Comparison of ENCODE assay signal across 24 cellular contexts in the genomic region with DNA sequence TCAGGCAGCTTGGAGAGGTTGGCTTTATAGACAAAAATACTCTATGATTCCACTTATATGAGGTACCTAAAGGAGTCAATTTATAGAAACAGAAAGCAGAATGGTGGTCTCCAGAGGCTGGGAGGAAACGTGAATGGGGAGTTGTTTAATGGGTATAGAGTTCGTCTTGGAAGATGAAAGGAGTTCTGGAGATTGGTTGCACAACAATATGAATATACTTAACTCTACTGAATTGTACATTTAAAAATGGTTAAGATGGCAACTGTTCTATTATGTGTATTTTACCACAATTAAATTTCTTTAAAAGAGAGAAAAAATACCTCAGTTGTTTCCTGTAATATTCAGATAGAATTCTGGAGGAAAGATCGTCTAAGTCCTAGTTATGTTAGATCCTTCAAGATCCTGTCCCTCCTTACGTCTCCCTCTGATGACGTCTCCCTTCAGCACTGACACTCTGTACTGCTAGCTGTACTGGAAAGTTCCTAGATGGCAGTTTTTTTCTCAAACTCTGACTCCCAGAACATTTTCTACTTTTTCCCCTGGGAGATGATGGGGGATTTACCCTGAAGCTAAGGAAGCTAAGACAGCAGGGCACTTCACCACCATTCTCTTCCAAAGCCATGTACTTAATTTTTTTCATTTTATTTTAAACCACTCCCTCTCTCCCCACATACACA. TPM values are rescaled to one million over a fixed set of nuclear protein-coding genes. Genes with fewer than 3 reads are reported as not detected.
DNase-seq lines count a peak whose midpoint lies in the region; ATAC-seq and TF ChIP-seq lines count a peak whose summit lies in the region.
"Had no signal": no experiment of that assay in that cellular context is flagged by ENCODE, and none has a peak within 500 bp of the region (broad histone marks: within the 10 kb centered on the region; RNA-seq: fewer than 3 reads in every experiment).

No MANE protein-coding gene starts in this region.

- H3K27me3 Mint-ChIP-seq in immature natural killer cell (ENCODE audit: low read depth in 3 of 3): peaks cover 0 to 11% (median 6%) of the 10 kb centered on the region in 3 donors
- peaks cover 4% of the 10 kb centered on the region for H3K27me3 Mint-ChIP-seq in endothelial cell (ENCODE audit: unreplicated experiment)

- no peak overlapping the region for H3K18ac ChIP-seq in trophoblast cell (ENCODE audit: low read length)

- H3K23ac ChIP-seq in trophoblast cell (ENCODE audit: low read length): no peak overlapping the region

- H3K9me3 Mint-ChIP-seq in immature natural killer cell: peaks cover 0 to 1% (median 0%) of the 10 kb centered on the region in 6 donors
- no peaks in the 10 kb centered on the region for H3K9me3 Mint-ChIP-seq in endothelial cell (ENCODE audit: unreplicated experiment)
- H3K9me3 Mint-ChIP-seq: activated CD4-positive, alpha-beta memory T cell treated with anti-CD3 and anti-CD28 coated beads for 36 hours; activated naive CD8-positive, alpha-beta T cell treated with anti-CD3 and anti-CD28 coated beads, Interleukin-2, amount 10 ng/mL, durations not matched to agents 7 days and 5 days; endodermal cell had no signal

- H3K27ac ChIP-seq in coronary artery: peak overlapping the region; percentile 34 to 82
- no peak overlapping the region for H3K27ac ChIP-seq in trophoblast cell (ENCODE audit: low read depth, low read length)
- H3K27ac ChIP-seq: KMS-11, left lung, suprapubic skin had no signal

- H3K27ac Mint-ChIP-seq in immature natural killer cell: no peak overlapping the region
- no peak overlapping the region for H3K27ac Mint-ChIP-seq in endothelial cell (ENCODE audit: unreplicated experiment)
- H3K27ac Mint-ChIP-seq: activated CD4-positive, alpha-beta memory T cell treated with anti-CD3 and anti-CD28 coated beads for 36 hours; activated naive CD8-positive, alpha-beta T cell treated with anti-CD3 and anti-CD28 coated beads, Interleukin-2, amount 10 ng/mL, durations not matched to agents 7 days and 5 days; endodermal cell had no signal

- H3K14ac ChIP-seq in trophoblast cell (ENCODE audit: low read length): no peak overlapping the region

- H2BK5ac ChIP-seq in trophoblast cell (ENCODE audit: low read depth, low read length, poor library complexity): no peak overlapping the region

- H3K9me3 ChIP-seq in trophoblast cell (ENCODE audit: insufficient read depth, low read depth, low read length): no peaks in the 10 kb centered on the region
- H3K9me3 ChIP-seq: gastrocnemius medialis, left lung, Peyer's patch, suprapubic skin had no signal

- WGBS in trophoblast cell (ENCODE audit: extremely low coverage, insufficient coverage, insufficient read length): no CpG with 5 or more reads among the region's 5 CpGs

- no peaks in the 10 kb centered on the region for H3K4me1 Mint-ChIP-seq in immature natural killer cell
- peaks cover 11% of the 10 kb centered on the region for H3K4me1 Mint-ChIP-seq in endothelial cell (ENCODE audit: unreplicated experiment)
- H3K4me1 Mint-ChIP-seq: activated naive CD8-positive, alpha-beta T cell treated with anti-CD3 and anti-CD28 coated beads, Interleukin-2, amount 10 ng/mL, durations not matched to agents 7 days and 5 days had no signal

- H3K36me3 Mint-ChIP-seq in immature natural killer cell (no peaks in the 10 kb centered on the region), endothelial cell (ENCODE audit: low read depth, unreplicated experiment) (no peaks in the 10 kb centered on the region)
- H3K36me3 Mint-ChIP-seq: activated CD4-positive, alpha-beta memory T cell treated with anti-CD3 and anti-CD28 coated beads for 36 hours; activated naive CD8-positive, alpha-beta T cell treated with anti-CD3 and anti-CD28 coated beads, Interleukin-2, amount 10 ng/mL, durations not matched to agents 7 days and 5 days had no signal

- H3K4me3 Mint-ChIP-seq in immature natural killer cell: no peak overlapping the region
- H3K4me3 Mint-ChIP-seq in endothelial cell (ENCODE audit: unreplicated experiment): no peak overlapping the region
- H3K4me3 Mint-ChIP-seq: activated CD4-positive, alpha-beta memory T cell treated with anti-CD3 and anti-CD28 coated beads for 36 hours; activated naive CD8-positive, alpha-beta T cell treated with anti-CD3 and anti-CD28 coated beads, Interleukin-2, amount 10 ng/mL, durations not matched to agents 7 days and 5 days; endodermal cell had no signal

- H3K4me1 ChIP-seq in trophoblast cell (ENCODE audit: control insufficient read depth in 1 of 2, insufficient read depth in 2 of 2, low read length in 2 of 2): peaks cover 0 to 5% of the 10 kb centered on the region in 2 experiments
- H3K4me1 ChIP-seq: gastrocnemius medialis, Peyer's patch had no signal

- no peak overlapping the region for H3K4me2 ChIP-seq in trophoblast cell (ENCODE audit: low read length)
- H3K4me2 ChIP-seq: KMS-11 had no signal

- no peak overlapping the region for H4K12ac ChIP-seq in trophoblast cell (ENCODE audit: low read depth, low read length)

- no peaks in the 10 kb centered on the region for H3K79me1 ChIP-seq in trophoblast cell (ENCODE audit: low read length)

- H4K91ac ChIP-seq in trophoblast cell (ENCODE audit: low read depth, low read length): no peak overlapping the region

- ATAC-seq in left ventricle myocardium superior (peak; percentile 32), Right ventricle myocardium superior (ENCODE audit: poor library complexity) (no peak), GM19023 (IDR thresholded peaks at IDR 0.05; ENCODE audit: unreplicated experiment) (no peak)
- ATAC-seq: left lung, sciatic nerve had no signal

- H4K8ac ChIP-seq in trophoblast cell (ENCODE audit: low read depth, low read length): no peak overlapping the region

- H2AK5ac ChIP-seq in trophoblast cell (ENCODE audit: low read length): no peak overlapping the region

- DNase-seq in left ventricle myocardium superior: no peak
- no peak for DNase-seq in Right ventricle myocardium superior
- DNase-seq in coronary artery (ENCODE audit: low spot score): no peak
- DNase-seq in trophoblast cell: peak; percentile 73 to 83
- DNase-seq in cortex of kidney (lab: John Stamatoyannopoulos, UW): no peak
- DNase-seq in immature natural killer cell: no peak
- no peak for DNase-seq in endothelial cell (ENCODE audit: low spot score)
- DNase-seq: activated CD4-positive, alpha-beta memory T cell treated with anti-CD3 and anti-CD28 coated beads for 36 hours; activated naive CD8-positive, alpha-beta T cell treated with anti-CD3 and anti-CD28 coated beads, Interleukin-2, amount 10 ng/mL, durations not matched to agents 7 days and 5 days; C1 segment of cervical spinal cord; central memory CD4-positive, alpha-beta T cell; DMS 273 treated with DMSO at 0.1 percent for 48 hours; endodermal cell; gastrocnemius medialis; H7; left lung; NCI-H1436; NCI-H82; occipital lobe; Peyer's patch had no signal

- H3K36me3 ChIP-seq in trophoblast cell (ENCODE audit: control insufficient read depth in 1 of 2, insufficient read depth in 2 of 2, low read length in 2 of 2): no peaks in the 10 kb centered on the region
- H3K36me3 ChIP-seq: gastrocnemius medialis, left lung, Peyer's patch, suprapubic skin had no signal

- no peaks in the 10 kb centered on the region for H3K27me3 ChIP-seq in trophoblast cell (ENCODE audit: insufficient read depth, low read length)
- H3K27me3 ChIP-seq: gastrocnemius medialis, left lung, Peyer's patch, suprapubic skin had no signal

- no peak overlapping the region for H2BK12ac ChIP-seq in trophoblast cell (ENCODE audit: low read length)

- H3K4me3 ChIP-seq in coronary artery (peak overlapping the region; percentile 42), trophoblast cell (ENCODE audit: low read depth, low read length) (no peak overlapping the region)
- H3K4me3 ChIP-seq: gastrocnemius medialis, left lung, Peyer's patch, suprapubic skin had no signal

- no peak for TF ChIP-seq CTCF in coronary artery (IDR thresholded peaks at IDR 0.05)
- no peak for TF ChIP-seq CTCF in endothelial cell (IDR thresholded peaks at IDR 0.05; ENCODE audit: unreplicated experiment)

- intact Hi-C loops in left ventricle myocardium superior (cut with micrococcal nuclease) (loop anchor here (10.0 kb wide), 1 partner anchor 48 kb away; the partner anchor contains the start of gene CAV2), Right ventricle myocardium superior (cut with DNase I) (loop anchor here (10.0 kb wide), 2 partner anchors 48 to 172 kb away; partner anchors contain the start of gene CAV2)

- no peaks in the 10 kb centered on the region for H3K79me2 ChIP-seq in trophoblast cell (ENCODE audit: control insufficient read depth, insufficient read depth, low read length, poor library complexity)

- no peak overlapping the region for H3K9ac ChIP-seq in trophoblast cell (ENCODE audit: low read length)
- H3K9ac ChIP-seq: KMS-11 had no signal

- H2BK120ac ChIP-seq in trophoblast cell (ENCODE audit: insufficient read depth, low read length, poor library complexity): no peak overlapping the region

- H3K4ac ChIP-seq in trophoblast cell (ENCODE audit: low read depth, low read length): no peak overlapping the region

- no peak overlapping the region for H2AFZ ChIP-seq in trophoblast cell (ENCODE audit: insufficient read depth, low read length, poor library complexity)

RNA-seq across cellular contexts. Expression of gene CAV2, which starts 53.2 kb away (rescaled TPM):
- total RNA-seq in left ventricle myocardium superior: 204 TPM
- 183 TPM for total RNA-seq in Right ventricle myocardium superior
- 8.4 and 8.5 TPM in 2 replicates for polyA plus RNA-seq in trophoblast cell (2013)
- polyA plus RNA-seq in immature natural killer cell: not detected
- 35.5 TPM for total RNA-seq in endothelial cell (ENCODE audit: unreplicated experiment)
- total RNA-seq: activated CD4-positive, alpha-beta memory T cell treated with anti-CD3 and anti-CD28 coated beads for 36 hours; activated naive CD8-positive, alpha-beta T cell treated with anti-CD3 and anti-CD28 coated beads, Interleukin-2, amount 10 ng/mL, durations not matched to agents 7 days and 5 days had no signal

Comparison
In these comparisons a context has a peak if more than half of its experiments do, and no peak if none do; other contexts are left out.
1. DNase-seq: peak in trophoblast cell (2 of 2); none in left ventricle myocardium superior (single experiment), Right ventricle myocardium superior (single experiment), coronary artery (single experiment), cortex of kidney (single experiment), immature natural killer cell (0 of 3) and endothelial cell (single experiment).